8 cellular contexts compared by ENCODE assay signal in genomic region chr17:75033346-75034235, GRCh38. TPM values are rescaled to one million over a fixed set of nuclear protein-coding genes. Genes with fewer than 3 reads are reported as not detected.
DNase-seq lines count a peak whose midpoint lies in the region; ATAC-seq and TF ChIP-seq lines count a peak whose summit lies in the region.

No MANE protein-coding gene starts in this region.

- H3K9me3 Mint-ChIP-seq in activated T-helper 2 cell treated with anti-CD3 and anti-CD28 coated beads, Interferon-gamma antibody, Interleukin-2, Interleukin-4, amounts not matched to agents 10 μg/mL and 5 μg/mL and 100 μg/mL, durations not matched to agents 14 hours and 24 hours and 36 hours, result no peaks in the 10 kb centered on the region
- peaks cover 0 to 9% (median 3%) of the 10 kb centered on the region in 7 donors for H3K9me3 Mint-ChIP-seq in naive B cell

- intact Hi-C loops in activated T-helper 2 cell treated with anti-CD3 and anti-CD28 coated beads, Interferon-gamma antibody, Interleukin-2, Interleukin-4, amounts not matched to agents 10 μg/mL and 5 μg/mL and 100 μg/mL, durations not matched to agents 14 hours and 24 hours and 36 hours (cut with micrococcal nuclease), result loop anchor here (2.0 to 5.0 kb wide), 3 partner anchors 21 to 71 kb away; partner anchors contain the start of gene MRPL58

- peak overlapping the region; percentile 95 for H3K27ac Mint-ChIP-seq in activated T-helper 2 cell treated with anti-CD3 and anti-CD28 coated beads, Interferon-gamma antibody, Interleukin-2, Interleukin-4, amounts not matched to agents 10 μg/mL and 5 μg/mL and 100 μg/mL, durations not matched to agents 14 hours and 24 hours and 36 hours
- H3K27ac Mint-ChIP-seq in naive B cell, result peak overlapping the region; percentile 93 to 100 (median 98)

- no peak for TF ChIP-seq CTCF in LNCaP clone FGC (IDR thresholded peaks at IDR 0.05; ENCODE audit: control insufficient read depth, extremely low read depth, insufficient read depth)
- TF ChIP-seq CTCF in fibroblast of mammary gland (conservative IDR thresholded peaks at IDR 0.05; ENCODE audit: control insufficient read depth, insufficient read depth, low read depth, low read length), result peak; percentile 8

- H3K4me1 Mint-ChIP-seq in activated T-helper 2 cell treated with anti-CD3 and anti-CD28 coated beads, Interferon-gamma antibody, Interleukin-2, Interleukin-4, amounts not matched to agents 10 μg/mL and 5 μg/mL and 100 μg/mL, durations not matched to agents 14 hours and 24 hours and 36 hours (ENCODE audit: low read depth), result peaks cover 32% of the 10 kb centered on the region
- H3K4me1 Mint-ChIP-seq in naive B cell, result peaks cover 35 to 39% (median 36%) of the 10 kb centered on the region in 3 donors

- H3K27me3 Mint-ChIP-seq in activated T-helper 2 cell treated with anti-CD3 and anti-CD28 coated beads, Interferon-gamma antibody, Interleukin-2, Interleukin-4, amounts not matched to agents 10 μg/mL and 5 μg/mL and 100 μg/mL, durations not matched to agents 14 hours and 24 hours and 36 hours (ENCODE audit: low read depth), result no peaks in the 10 kb centered on the region
- H3K27me3 Mint-ChIP-seq in naive B cell, result peaks cover 0 to 5% (median 3%) of the 10 kb centered on the region in 3 donors

- DNase-seq in CMK (ENCODE audit: low read depth) (peak; percentile 83), LNCaP clone FGC (ENCODE audit: low read depth) (peak; percentile 74), RPMI7951 (ENCODE audit: low read depth) (peak; percentile 85), fibroblast of mammary gland (ENCODE audit: low read depth) (peak; percentile 93), naive B cell (peak; percentile 79)
- DNase-seq in activated T-helper 2 cell treated with anti-CD3 and anti-CD28 coated beads, Interferon-gamma antibody, Interleukin-2, Interleukin-4, amounts not matched to agents 10 μg/mL and 5 μg/mL and 100 μg/mL, durations not matched to agents 14 hours and 24 hours and 36 hours (ENCODE audit: low spot score), result peak; percentile 78
- peak; percentile 92 for DNase-seq in stimulated activated CD8-positive, alpha-beta memory T cell treated with anti-CD3 and anti-CD28 coated beads, Interleukin-7, amount 100 ng/mL, for 24 hours (ENCODE audit: low read depth)

- peak overlapping the region; percentile 93 for H3K4me3 Mint-ChIP-seq in activated T-helper 2 cell treated with anti-CD3 and anti-CD28 coated beads, Interferon-gamma antibody, Interleukin-2, Interleukin-4, amounts not matched to agents 10 μg/mL and 5 μg/mL and 100 μg/mL, durations not matched to agents 14 hours and 24 hours and 36 hours (ENCODE audit: low read depth)
- peak overlapping the region; percentile 90 to 99 (median 96) for H3K4me3 Mint-ChIP-seq in naive B cell

- H3K36me3 Mint-ChIP-seq in activated T-helper 2 cell treated with anti-CD3 and anti-CD28 coated beads, Interferon-gamma antibody, Interleukin-2, Interleukin-4, amounts not matched to agents 10 μg/mL and 5 μg/mL and 100 μg/mL, durations not matched to agents 14 hours and 24 hours and 36 hours (ENCODE audit: low read depth), result peaks cover 10% of the 10 kb centered on the region
- peaks cover 0 to 3% of the 10 kb centered on the region in 2 donors for H3K36me3 Mint-ChIP-seq in naive B cell

- ATAC-seq in GM21737 (IDR thresholded peaks at IDR 0.05; ENCODE audit: unreplicated experiment) (peak; percentile 41), naive B cell (ENCODE audit: low read depth in 2 of 2) (peak; percentile 43 to 44)

- H3K4me3 ChIP-seq in LNCaP clone FGC (ENCODE audit: low read depth, low read length) (peak overlapping the region; percentile 84), fibroblast of mammary gland (ENCODE audit: control insufficient read depth, low read depth, low read length) (peak overlapping the region; percentile 92)

RNA-seq across cellular contexts. Expression of gene ATP5PD, which starts 13.2 kb away (rescaled TPM):
- 369 and 413 TPM in 2 replicates for total RNA-seq in RPMI7951 (2014; rRNA removed; shearing (Covaris generic))
- 166 and 170 TPM in 2 replicates for total RNA-seq in activated T-helper 2 cell treated with anti-CD3 and anti-CD28 coated beads, Interferon-gamma antibody, Interleukin-2, Interleukin-4, amounts not matched to agents 10 μg/mL and 5 μg/mL and 100 μg/mL, durations not matched to agents 14 hours and 24 hours and 36 hours
- 100 to 1,000 TPM; 191 to 306 (median 269) TPM for polyA plus RNA-seq in naive B cell (ENCODE audit: low read depth in 6 of 6)

RNA-seq across cellular contexts. Expression of gene KCTD2, which starts 13.4 kb away (rescaled TPM):
- 11.8 and 13.5 TPM in 2 replicates for total RNA-seq in RPMI7951 (2014; rRNA removed; shearing (Covaris generic))
- 18.0 and 20.7 TPM in 2 replicates for total RNA-seq in activated T-helper 2 cell treated with anti-CD3 and anti-CD28 coated beads, Interferon-gamma antibody, Interleukin-2, Interleukin-4, amounts not matched to agents 10 μg/mL and 5 μg/mL and 100 μg/mL, durations not matched to agents 14 hours and 24 hours and 36 hours
- 1 to 10 TPM; 2.9 to 9.8 (median 4.8) TPM for polyA plus RNA-seq in naive B cell (ENCODE audit: low read depth in 6 of 6)

RNA-seq across cellular contexts. Expression of gene MRPL58, which starts 21.1 kb away (rescaled TPM):
- total RNA-seq in RPMI7951 (2014; rRNA removed; shearing (Covaris generic)), result 48.8 and 69.0 TPM in 2 replicates
- total RNA-seq in activated T-helper 2 cell treated with anti-CD3 and anti-CD28 coated beads, Interferon-gamma antibody, Interleukin-2, Interleukin-4, amounts not matched to agents 10 μg/mL and 5 μg/mL and 100 μg/mL, durations not matched to agents 14 hours and 24 hours and 36 hours, result 65.4 and 68.1 TPM in 2 replicates
- polyA plus RNA-seq in naive B cell (ENCODE audit: low read depth in 6 of 6), result 10 to 100 TPM; 32.4 to 47.3 (median 39.6) TPM

RNA-seq across cellular contexts. Expression of gene CDR2L, which starts 46.2 kb away (rescaled TPM):
- total RNA-seq in RPMI7951 (2014; rRNA removed; shearing (Covaris generic)), result 8.4 and 8.9 TPM in 2 replicates
- total RNA-seq in activated T-helper 2 cell treated with anti-CD3 and anti-CD28 coated beads, Interferon-gamma antibody, Interleukin-2, Interleukin-4, amounts not matched to agents 10 μg/mL and 5 μg/mL and 100 μg/mL, durations not matched to agents 14 hours and 24 hours and 36 hours, result 2.3 and 2.4 TPM in 2 replicates
- polyA plus RNA-seq in naive B cell (ENCODE audit: low read depth in 6 of 6), result not detected

RNA-seq across cellular contexts. Expression of gene SLC16A5, which starts 54.2 kb away (rescaled TPM):
- 6.6 and 8.8 TPM in 2 replicates for total RNA-seq in RPMI7951 (2014; rRNA removed; shearing (Covaris generic))
- 11.6 and 11.8 TPM in 2 replicates for total RNA-seq in activated T-helper 2 cell treated with anti-CD3 and anti-CD28 coated beads, Interferon-gamma antibody, Interleukin-2, Interleukin-4, amounts not matched to agents 10 μg/mL and 5 μg/mL and 100 μg/mL, durations not matched to agents 14 hours and 24 hours and 36 hours
- polyA plus RNA-seq in naive B cell (ENCODE audit: low read depth in 6 of 6), result 1 to 10 TPM; 1.1 to 4.0 (median 2.1) TPM

Comparison
In these comparisons a context has a peak if more than half of its experiments do, and no peak if none do; other contexts are left out.
1. Peak in every context shown above with its lines: DNase-seq, ATAC-seq and H3K4me3 ChIP-seq.